In the genomic region with DNA sequence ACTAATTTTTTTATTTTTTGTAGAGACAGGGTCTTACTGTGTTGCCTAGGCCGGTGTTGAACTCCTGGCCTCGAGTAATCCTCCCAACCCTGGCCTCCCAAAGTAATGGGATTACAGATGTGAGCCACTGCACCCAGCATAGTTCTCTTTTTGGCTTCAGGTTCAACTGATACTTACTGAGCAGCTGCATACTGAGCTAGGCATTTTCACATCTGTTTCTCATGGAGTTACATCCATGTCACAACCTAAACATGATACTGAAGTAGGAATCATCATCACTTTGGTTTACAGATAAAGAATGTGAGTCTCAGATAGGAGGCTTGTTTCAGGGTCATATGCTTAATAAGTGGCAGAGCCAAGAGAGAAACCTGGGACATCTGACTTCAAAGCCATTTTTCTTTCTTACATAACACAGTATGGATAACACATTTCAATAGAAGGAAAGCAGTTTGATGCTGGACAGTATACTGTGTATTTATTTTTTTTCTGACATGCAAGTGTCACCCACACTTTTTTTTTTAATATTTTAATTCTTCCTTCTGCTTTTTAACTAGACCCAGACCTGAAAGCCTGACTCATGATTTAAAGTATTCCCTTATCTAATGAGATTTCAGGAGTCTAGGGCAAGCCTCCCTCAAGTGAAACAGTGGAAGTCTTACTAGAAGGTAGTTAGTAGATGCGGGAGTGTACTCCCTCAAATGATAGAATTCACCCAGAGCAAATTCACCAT, we compare ENCODE assay signal across 11 cellular contexts.
A peak's percentile ranks its signal among the peaks of the same experiment; 100 is the strongest.
DNase-seq lines count a peak whose midpoint lies in the region; ATAC-seq, FAIRE-seq and TF ChIP-seq lines count a peak whose summit lies in the region.
"Had no signal": no experiment of that assay in that cellular context is flagged by ENCODE, and none has a peak within 500 bp of the region (broad histone marks: within the 10 kb centered on the region; RNA-seq: fewer than 3 reads in every experiment).

No MANE protein-coding gene starts in this region.

- no peaks in the 10 kb centered on the region for H4K20me1 ChIP-seq in osteoblast (ENCODE audit: insufficient read depth, low read length)

- CTCF ChIA-PET in activated CD4-positive, alpha-beta T cell treated with anti-CD3 and anti-CD28 coated beads for 36 hours (lab: Charles Lee) = interaction anchor here (0.7 to 5.7 kb wide), 31 partner anchors 10 to 1016 kb away, joined by 3 to 74 read pairs (median 5); a partner anchor contains a TSS
- CTCF ChIA-PET in HEK293 (lab: Yijun Ruan, JAX) = interaction anchor here (0.5 to 4.3 kb wide), 42 partner anchors 9 to 1018 kb away, joined by 3 to 53 read pairs (median 3); a partner anchor contains a TSS

- no peaks in the 10 kb centered on the region for H3K27me3 Mint-ChIP-seq in activated CD4-positive, alpha-beta T cell treated with anti-CD3 and anti-CD28 coated beads for 36 hours

- ATAC-seq in activated CD4-positive, alpha-beta T cell treated with anti-CD3 and anti-CD28 coated beads for 36 hours = peak; percentile 42

- FAIRE-seq in urothelium cell line (lab: Jason Lieb, UNC) = no peak

- peaks cover 3% of the 10 kb centered on the region for H3K4me1 Mint-ChIP-seq in activated CD4-positive, alpha-beta T cell treated with anti-CD3 and anti-CD28 coated beads for 36 hours

- no peak overlapping the region for H2AFZ ChIP-seq in osteoblast (ENCODE audit: low read length)

- H3K27me3 ChIP-seq in osteoblast (ENCODE audit: insufficient read depth, low read length) = no peaks in the 10 kb centered on the region
- H3K27me3 ChIP-seq: stomach had no signal

- H3K9me3 Mint-ChIP-seq in activated CD4-positive, alpha-beta T cell treated with anti-CD3 and anti-CD28 coated beads for 36 hours (ENCODE audit: low read depth) = no peaks in the 10 kb centered on the region

- no peak overlapping the region for H3K4me3 Mint-ChIP-seq in activated CD4-positive, alpha-beta T cell treated with anti-CD3 and anti-CD28 coated beads for 36 hours

- DNase-seq in activated CD4-positive, alpha-beta T cell treated with anti-CD3 and anti-CD28 coated beads for 36 hours = no peak
- DNase-seq in activated CD4-positive, alpha-beta T cell treated with anti-CD3 and anti-CD28 coated beads for 4 hours = no peak
- peak; percentile 2 for DNase-seq in LoVo (ENCODE audit: low spot score)
- DNase-seq in osteoblast (ENCODE audit: insufficient read length, low spot score, missing footprints) = peak; percentile 8
- DNase-seq in urothelium cell line (ENCODE audit: low spot score) = no peak
- DNase-seq in stimulated activated CD4-positive, alpha-beta T cell treated with anti-CD3 and anti-CD28 coated beads, Interleukin-4, amount 100 ng/mL, for 1 hour = no peak
- DNase-seq in lower leg skin (ENCODE audit: low spot score in 2 of 2) = no peak
- DNase-seq: ACHN had no signal

- WGBS in lower leg skin, 2 donors = 63% methylated on average over 3 of the region's 3 CpGs

- H3K27ac ChIP-seq in HEK293 (ENCODE audit: extremely low read depth, low read depth, low read length) (no peak overlapping the region), osteoblast (ENCODE audit: low read depth, low read length) (no peak overlapping the region)
- H3K27ac ChIP-seq: RWPE1, stomach had no signal

- no peak overlapping the region for H3K4me3 ChIP-seq in HEK293 (ENCODE audit: low read depth, low read length)
- H3K4me3 ChIP-seq in osteoblast (ENCODE audit: insufficient read depth, low read length) = no peak overlapping the region
- no peak overlapping the region for H3K4me3 ChIP-seq in lower leg skin (ENCODE audit: low read depth, poor library complexity, severe bottlenecking)
- H3K4me3 ChIP-seq: stomach had no signal

- TF ChIP-seq POLR2A in lower leg skin (IDR thresholded peaks at IDR 0.05) = no peak

- no peak overlapping the region for H3K27ac Mint-ChIP-seq in activated CD4-positive, alpha-beta T cell treated with anti-CD3 and anti-CD28 coated beads for 36 hours

- H3K4me1 ChIP-seq in HEK293 (ENCODE audit: control insufficient read depth, insufficient read depth, low read length) (no peaks in the 10 kb centered on the region), osteoblast (ENCODE audit: insufficient read depth, low read length) (peaks cover 4% of the 10 kb centered on the region)

- TF ChIP-seq CTCF in HEK293 (tag by site-specific recombination; IDR thresholded peaks at IDR 0.05) (no peak), osteoblast (IDR thresholded peaks at IDR 0.05; ENCODE audit: extremely low read depth, low read depth, low read length) (no peak), lower leg skin (IDR thresholded peaks at IDR 0.05) (no peak)

- H3K4me2 ChIP-seq in osteoblast (ENCODE audit: insufficient read depth, low read length) = peak overlapping the region; percentile 52

- H3K36me3 ChIP-seq in HEK293 (ENCODE audit: control insufficient read depth in 2 of 2, insufficient read depth in 1 of 2, low read length in 2 of 2) = peaks cover 0 to 6% of the 10 kb centered on the region in 2 experiments; a peak in 1 of 3 replicates
- H3K36me3 ChIP-seq in osteoblast (ENCODE audit: insufficient read depth, low read length) = no peaks in the 10 kb centered on the region

- H3K79me2 ChIP-seq in osteoblast (ENCODE audit: insufficient read depth, low read length) = no peaks in the 10 kb centered on the region

- peaks cover 8% of the 10 kb centered on the region for H3K36me3 Mint-ChIP-seq in activated CD4-positive, alpha-beta T cell treated with anti-CD3 and anti-CD28 coated beads for 36 hours (ENCODE audit: low read depth)

- H3K9me3 ChIP-seq in HEK293 (ENCODE audit: control insufficient read depth, insufficient read depth, low read depth, low read length) (no peaks in the 10 kb centered on the region), osteoblast (ENCODE audit: low read depth, low read length) (no peaks in the 10 kb centered on the region)
- H3K9me3 ChIP-seq: stomach had no signal

- intact Hi-C loops in activated CD4-positive, alpha-beta T cell treated with anti-CD3 and anti-CD28 coated beads for 36 hours (cut with DNase I, micrococcal nuclease) = loop anchor here (1.0 to 5.0 kb wide), 8 partner anchors 53 to 1448 kb away; no protein-coding TSS in a partner anchor
- intact Hi-C loops in lower leg skin (cut with DNase I; ENCODE audit: low total_unique reads) = loop anchor here (5.0 to 10.0 kb wide), 2 partner anchors 162 to 316 kb away; a partner anchor contains a TSS

- POLR2A ChIA-PET in activated CD4-positive, alpha-beta T cell treated with anti-CD3 and anti-CD28 coated beads for 36 hours (lab: Charles Lee) = no interaction called here
- POLR2A ChIA-PET in HEK293 (lab: Yijun Ruan, JAX) = interaction anchor here (1.3 to 1.5 kb wide), 2 partner anchors 257 to 318 kb away, joined by 4 to 6 read pairs; a partner anchor contains a TSS

TF ChIP-seq in HEK293, 187 proteins besides CTCF, POLR2A, EP300 and RAD21:
- TF ChIP-seq ZNF664 (tag by site-specific recombination; IDR thresholded peaks at IDR 0.05) (no peak), ZFP69B (tag by site-specific recombination; IDR thresholded peaks at IDR 0.05) (no peak), ZBTB17 (tag by site-specific recombination; IDR thresholded peaks at IDR 0.05) (0 out of 2 replicates have a peak, but pooled peaks have one; percentile 1)
- TF ChIP-seq, protein P1, sequence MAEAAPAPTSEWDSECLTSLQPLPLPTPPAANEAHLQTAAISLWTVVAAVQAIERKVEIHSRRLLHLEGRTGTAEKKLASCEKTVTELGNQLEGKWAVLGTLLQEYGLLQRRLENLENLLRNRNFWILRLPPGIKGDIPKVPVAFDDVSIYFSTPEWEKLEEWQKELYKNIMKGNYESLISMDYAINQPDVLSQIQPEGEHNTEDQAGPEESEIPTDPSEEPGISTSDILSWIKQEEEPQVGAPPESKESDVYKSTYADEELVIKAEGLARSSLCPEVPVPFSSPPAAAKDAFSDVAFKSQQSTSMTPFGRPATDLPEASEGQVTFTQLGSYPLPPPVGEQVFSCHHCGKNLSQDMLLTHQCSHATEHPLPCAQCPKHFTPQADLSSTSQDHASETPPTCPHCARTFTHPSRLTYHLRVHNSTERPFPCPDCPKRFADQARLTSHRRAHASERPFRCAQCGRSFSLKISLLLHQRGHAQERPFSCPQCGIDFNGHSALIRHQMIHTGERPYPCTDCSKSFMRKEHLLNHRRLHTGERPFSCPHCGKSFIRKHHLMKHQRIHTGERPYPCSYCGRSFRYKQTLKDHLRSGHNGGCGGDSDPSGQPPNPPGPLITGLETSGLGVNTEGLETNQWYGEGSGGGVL (tag by site-specific recombination; IDR thresholded peaks at IDR 0.05) = no peak

Comparison
In these comparisons a context has a peak if more than half of its experiments do, and no peak if none do; other contexts are left out.
1. DNase-seq: peak in LoVo (single experiment) and osteoblast (single experiment); none in activated CD4-positive, alpha-beta T cell treated with anti-CD3 and anti-CD28 coated beads for 36 hours (single experiment), activated CD4-positive, alpha-beta T cell treated with anti-CD3 and anti-CD28 coated beads for 4 hours (0 of 2), urothelium cell line (single experiment), stimulated activated CD4-positive, alpha-beta T cell treated with anti-CD3 and anti-CD28 coated beads, Interleukin-4, amount 100 ng/mL, for 1 hour (single experiment) and lower leg skin (0 of 2).